Comparison of ENCODE assay signal across 9 cellular contexts in the genomic region with DNA sequence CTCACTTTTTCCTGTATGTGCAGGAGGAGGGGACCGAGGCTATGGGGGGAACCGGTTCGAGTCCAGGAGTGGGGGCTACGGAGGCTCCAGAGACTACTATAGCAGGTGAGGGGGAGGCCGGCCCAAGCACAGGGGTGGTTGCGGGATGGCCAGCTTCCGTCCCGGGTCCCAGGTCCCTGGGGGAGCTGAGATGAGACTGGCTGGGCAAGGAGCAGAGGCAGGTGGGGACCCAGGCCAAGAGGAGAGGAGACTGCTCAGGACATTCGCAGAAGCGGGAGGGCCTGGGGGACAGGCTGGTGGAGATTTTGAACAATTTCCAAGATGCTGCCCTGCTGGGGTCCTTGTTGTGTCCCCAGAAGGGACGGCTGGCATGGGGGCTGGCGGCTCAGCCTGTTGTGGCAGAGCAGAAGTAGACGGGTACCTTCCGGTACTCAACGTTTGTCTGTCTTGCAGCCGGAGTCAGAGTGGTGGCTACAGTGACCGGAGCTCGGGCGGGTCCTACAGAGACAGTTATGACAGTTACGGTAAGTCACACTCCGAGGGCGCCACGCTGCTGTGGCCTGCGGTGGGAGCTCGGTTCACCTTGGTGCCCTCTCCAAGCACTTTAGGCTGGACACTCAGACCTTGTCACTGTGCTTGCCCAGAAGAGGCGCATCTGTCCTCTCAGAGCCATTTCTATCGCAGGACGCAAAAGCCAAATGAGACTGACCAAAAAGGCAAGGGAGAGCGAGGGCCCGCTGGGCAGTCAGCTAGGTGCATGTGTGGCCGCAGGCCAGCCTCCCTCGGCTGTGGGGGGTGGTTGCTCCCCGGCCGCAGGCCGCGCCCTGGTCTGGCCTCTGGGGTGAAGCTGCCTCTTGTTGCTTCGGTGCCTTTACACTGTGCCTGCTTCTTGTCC. TPM values are rescaled to one million over a fixed set of nuclear protein-coding genes. Genes with fewer than 3 reads are reported as not detected.
DNase-seq lines count a peak whose midpoint lies in the region; ATAC-seq and TF ChIP-seq lines count a peak whose summit lies in the region.
"Had no signal": no experiment of that assay in that cellular context is flagged by ENCODE, and none has a peak within 500 bp of the region (broad histone marks: within the 10 kb centered on the region; RNA-seq: fewer than 3 reads in every experiment).

No MANE protein-coding gene starts in this region.

- H3K79me1 ChIP-seq in mesendoderm (ENCODE audit: low read length) = peaks cover 17% of the 10 kb centered on the region

- H3K36me3 ChIP-seq in mesendoderm (ENCODE audit: control insufficient read depth, insufficient read depth, low read length) (peaks cover 10% of the 10 kb centered on the region), upper lobe of left lung (peaks cover 32 to 50% (median 44%) of the 10 kb centered on the region in 4 donors)

- TF ChIP-seq EP300 in upper lobe of left lung (IDR thresholded peaks at IDR 0.05) = no peak

- peak overlapping the region; percentile 18 for H3K56ac ChIP-seq in mesendoderm (ENCODE audit: low read length)

- no peak overlapping the region for H2BK5ac ChIP-seq in mesendoderm (ENCODE audit: low read length)

- intact Hi-C loops in activated naive CD4-positive, alpha-beta T cell treated with anti-CD3 and anti-CD28 coated beads for 36 hours (cut with micrococcal nuclease) = loop anchor here (10.0 kb wide), 1 partner anchor 323 kb away; a partner anchor contains a TSS

- no peaks in the 10 kb centered on the region for H3K27me3 ChIP-seq in mesendoderm (ENCODE audit: insufficient read depth, low read length, poor library complexity)
- no peaks in the 10 kb centered on the region for H3K27me3 ChIP-seq in upper lobe of left lung

- TF ChIP-seq POLR2A in upper lobe of left lung (IDR thresholded peaks at IDR 0.05) = no peak

- H2AK5ac ChIP-seq in mesendoderm (ENCODE audit: low read length) = no peak overlapping the region

- DNase-seq in activated naive CD4-positive, alpha-beta T cell treated with anti-CD3 and anti-CD28 coated beads for 36 hours = no peak
- DNase-seq in activated naive CD4-positive, alpha-beta T cell treated with anti-CD3 and anti-CD28 coated beads, Interleukin-2, amount 50 U/mL, for 16 hours = no peak
- DNase-seq in astrocyte of the cerebellum (ENCODE audit: low read depth) (no peak), mesendoderm (no peak), upper lobe of left lung (peak; percentile 59 to 89), 8988T (no peak), NCI-H187 treated with DMSO at 0.1 percent for 48 hours (lab: John Stamatoyannopoulos, UW) (no peak)

- H3K9me3 ChIP-seq in upper lobe of left lung = no peaks in the 10 kb centered on the region

- H3K4me2 ChIP-seq in mesendoderm (ENCODE audit: low read length) = no peak overlapping the region

- CTCF ChIA-PET in activated naive CD4-positive, alpha-beta T cell treated with anti-CD3 and anti-CD28 coated beads for 36 hours (lab: Charles Lee) = interaction anchor here (3.7 kb wide), 1 partner anchor 28 kb away, joined by 25 read pairs; no protein-coding TSS in a partner anchor

- peaks cover 42% of the 10 kb centered on the region for H3K79me2 ChIP-seq in mesendoderm (ENCODE audit: control insufficient read depth, insufficient read depth, low read length)

- peak overlapping the region; percentile 96 for H3K9ac ChIP-seq in mesendoderm (ENCODE audit: low read length)

- no peak overlapping the region for H4K8ac ChIP-seq in mesendoderm (ENCODE audit: low read depth, low read length)

- H2BK120ac ChIP-seq in mesendoderm (ENCODE audit: low read depth, low read length) = no peak overlapping the region

- peaks cover 61% of the 10 kb centered on the region for H3K4me1 Mint-ChIP-seq in activated naive CD4-positive, alpha-beta T cell treated with anti-CD3 and anti-CD28 coated beads for 36 hours (ENCODE audit: low read depth)

- no peak overlapping the region for H3K23ac ChIP-seq in mesendoderm (ENCODE audit: low read length)

- peaks cover 46% of the 10 kb centered on the region for H3K36me3 Mint-ChIP-seq in activated naive CD4-positive, alpha-beta T cell treated with anti-CD3 and anti-CD28 coated beads for 36 hours (ENCODE audit: low read depth)

- H3K27me3 Mint-ChIP-seq in activated naive CD4-positive, alpha-beta T cell treated with anti-CD3 and anti-CD28 coated beads for 36 hours (ENCODE audit: low read depth) = no peaks in the 10 kb centered on the region

- H2BK15ac ChIP-seq in mesendoderm (replicated peaks; ENCODE audit: low read depth) = no peak overlapping the region

- H3K9me3 Mint-ChIP-seq in activated naive CD4-positive, alpha-beta T cell treated with anti-CD3 and anti-CD28 coated beads for 36 hours = no peaks in the 10 kb centered on the region

- TF ChIP-seq CTCF in astrocyte of the cerebellum (IDR thresholded peaks at IDR 0.05; ENCODE audit: low read depth, low read length, missing control alignments) (no peak), upper lobe of left lung (IDR thresholded peaks at IDR 0.05) (no peak)

- no CpG with 5 or more reads among the region's 37 CpGs for WGBS in mesendoderm (ENCODE audit: extremely low coverage, insufficient coverage, low lambda C conversion rate)
- WGBS in upper lobe of left lung, 2 donors = 74 to 75% methylated on average over 34 to 36 of the region's 37 CpGs

- H3K4me1 ChIP-seq in mesendoderm (ENCODE audit: control insufficient read depth, low read depth, low read length) (no peaks in the 10 kb centered on the region), upper lobe of left lung (peaks cover 79 to 89% (median 81%) of the 10 kb centered on the region in 4 donors)

- no peak for ATAC-seq in upper lobe of left lung (ENCODE audit: low FRiP score in 2 of 2)
- ATAC-seq in HG03139 (IDR thresholded peaks at IDR 0.05; ENCODE audit: unreplicated experiment) = no peak

- in situ Hi-C loops in astrocyte of the cerebellum (cut with HindIII; ENCODE audit: low sequenced_read_pairs) = no loop called here

- peak overlapping the region; percentile 83 for H3K27ac Mint-ChIP-seq in activated naive CD4-positive, alpha-beta T cell treated with anti-CD3 and anti-CD28 coated beads for 36 hours

- H3K4me3 ChIP-seq in astrocyte of the cerebellum (ENCODE audit: low read depth, low read length) (peak overlapping the region; percentile 63), mesendoderm (ENCODE audit: low read length) (no peak overlapping the region), upper lobe of left lung (peak overlapping the region in 2 of 4 donors; percentile 80 to 89)

- H3K18ac ChIP-seq in mesendoderm (ENCODE audit: low read length) = no peak overlapping the region

- H3K27ac ChIP-seq in mesendoderm (ENCODE audit: low read depth, low read length) (no peak overlapping the region), upper lobe of left lung (peak overlapping the region; percentile 94 to 100 (median 99))

- H3K4ac ChIP-seq in mesendoderm (ENCODE audit: low read depth, low read length) = no peak overlapping the region

- H3K4me3 Mint-ChIP-seq in activated naive CD4-positive, alpha-beta T cell treated with anti-CD3 and anti-CD28 coated beads for 36 hours = peak overlapping the region; percentile 87

- no peak overlapping the region for H4K5ac ChIP-seq in mesendoderm (ENCODE audit: low read length)

RNA-seq across cellular contexts. Expression of a gene that starts 2.6 kb away (rescaled TPM):
- 100 to 1,000 TPM; 167 to 183 TPM for total RNA-seq in activated naive CD4-positive, alpha-beta T cell treated with anti-CD3 and anti-CD28 coated beads for 36 hours
- 93.3 TPM for polyA plus RNA-seq in mesendoderm (2013, experiment 1 of 2)
- 93.6 TPM for polyA plus RNA-seq in mesendoderm (2013, experiment 2 of 2)
- 1,000 to 10,000 TPM in 1 of 6 donors, 100 to 1,000 TPM in 5; 326 to 1,348 (median 441) TPM for total RNA-seq in upper lobe of left lung

RNA-seq across cellular contexts. Expression of a gene that starts 3.6 kb away (rescaled TPM):
- 10 to 100 TPM; 62.8 to 65.3 TPM for total RNA-seq in activated naive CD4-positive, alpha-beta T cell treated with anti-CD3 and anti-CD28 coated beads for 36 hours
- 55.7 TPM for polyA plus RNA-seq in mesendoderm (2013, experiment 1 of 2)
- polyA plus RNA-seq in mesendoderm (2013, experiment 2 of 2) = 57.0 TPM
- 10 to 100 TPM; 43.0 to 85.3 (median 59.6) TPM for total RNA-seq in upper lobe of left lung

RNA-seq across cellular contexts. Expression of a gene that starts 13.9 kb away (rescaled TPM):
- total RNA-seq in activated naive CD4-positive, alpha-beta T cell treated with anti-CD3 and anti-CD28 coated beads for 36 hours = not detected
- 3.5 TPM for polyA plus RNA-seq in mesendoderm (2013, experiment 1 of 2)
- 3.4 TPM for polyA plus RNA-seq in mesendoderm (2013, experiment 2 of 2)
- total RNA-seq in upper lobe of left lung = not detected
- total RNA-seq: T-helper 1 cell treated with Interleukin-12 subunit alpha and Interleukin-12 subunit beta and Interleukin-4 antibody, amounts not matched to agents 30 ng/mL and 1 ng/mL, for 36 hours had no signal

RNA-seq across cellular contexts. Expression of a gene that starts 23.4 kb away (rescaled TPM):
- total RNA-seq in activated naive CD4-positive, alpha-beta T cell treated with anti-CD3 and anti-CD28 coated beads for 36 hours = 10 to 100 TPM; 50.1 to 52.9 TPM
- polyA plus RNA-seq in mesendoderm (2013, experiment 1 of 2) = 133 TPM
- 131 TPM for polyA plus RNA-seq in mesendoderm (2013, experiment 2 of 2)
- 100 to 1,000 TPM in 2 of 6 donors, 10 to 100 TPM in 4; 33.5 to 176 (median 75.9) TPM for total RNA-seq in upper lobe of left lung

RNA-seq across cellular contexts. Expression of a gene that starts 30.2 kb away (rescaled TPM):
- 100 to 1,000 TPM; 153 TPM for total RNA-seq in activated naive CD4-positive, alpha-beta T cell treated with anti-CD3 and anti-CD28 coated beads for 36 hours
- polyA plus RNA-seq in mesendoderm (2013, experiment 1 of 2) = 127 TPM
- polyA plus RNA-seq in mesendoderm (2013, experiment 2 of 2) = 122 TPM
- total RNA-seq in upper lobe of left lung = 100 to 1,000 TPM in 3 of 6 donors, 10 to 100 TPM in 3; 56.0 to 187 (median 113) TPM

Comparison
In these comparisons a context has a peak if more than half of its experiments do, and no peak if none do; other contexts are left out.
1. DNase-seq: peak in upper lobe of left lung (2 of 2); none in activated naive CD4-positive, alpha-beta T cell treated with anti-CD3 and anti-CD28 coated beads for 36 hours (single experiment), activated naive CD4-positive, alpha-beta T cell treated with anti-CD3 and anti-CD28 coated beads, Interleukin-2, amount 50 U/mL, for 16 hours (single experiment), astrocyte of the cerebellum (single experiment), mesendoderm (single experiment), 8988T (single experiment) and NCI-H187 treated with DMSO at 0.1 percent for 48 hours (single experiment).